In genomic region chr15:69607101-69607500, GRCh38 we compare ENCODE assay signal across 14 cellular contexts.
DNase-seq lines count a peak whose midpoint lies in the region; ATAC-seq and TF ChIP-seq lines count a peak whose summit lies in the region.
"Had no signal": no experiment of that assay in that cellular context is flagged by ENCODE, and none has a peak within 500 bp of the region (broad histone marks: within the 10 kb centered on the region; RNA-seq: fewer than 3 reads in every experiment).

No MANE protein-coding gene starts in this region.

- no peaks in the 10 kb centered on the region for H3K9me3 Mint-ChIP-seq in activated naive CD8-positive, alpha-beta T cell treated with anti-CD3 and anti-CD28 coated beads, Interleukin-2, amount 50 U/mL, for 24 hours
- H3K9me3 Mint-ChIP-seq in glutamatergic neuron (ENCODE audit: unreplicated experiment): peaks cover 7% of the 10 kb centered on the region

- H3K27me3 ChIP-seq in heart left ventricle: no peaks in the 10 kb centered on the region
- H3K27me3 ChIP-seq in ascending aorta: no peaks in the 10 kb centered on the region
- no peaks in the 10 kb centered on the region for H3K27me3 ChIP-seq in upper lobe of right lung

- H3K4me3 ChIP-seq in heart left ventricle: no peak overlapping the region
- no peak overlapping the region for H3K4me3 ChIP-seq in ascending aorta
- H3K4me3 ChIP-seq in upper lobe of right lung: no peak overlapping the region
- H3K4me3 ChIP-seq: lung had no signal

- no peak for TF ChIP-seq CTCF in heart left ventricle (IDR thresholded peaks at IDR 0.05)
- TF ChIP-seq CTCF in ascending aorta (IDR thresholded peaks at IDR 0.05): no peak
- TF ChIP-seq CTCF in upper lobe of right lung (IDR thresholded peaks at IDR 0.05): no peak
- no peak for TF ChIP-seq CTCF in glutamatergic neuron (IDR thresholded peaks at IDR 0.05; ENCODE audit: partially characterized antibody, unreplicated experiment)

- no peak overlapping the region for H3K4me3 Mint-ChIP-seq in activated naive CD8-positive, alpha-beta T cell treated with anti-CD3 and anti-CD28 coated beads, Interleukin-2, amount 50 U/mL, for 24 hours
- H3K4me3 Mint-ChIP-seq in glutamatergic neuron (ENCODE audit: unreplicated experiment): no peak overlapping the region

- H3K9me3 ChIP-seq in heart left ventricle (no peaks in the 10 kb centered on the region), ascending aorta (no peaks in the 10 kb centered on the region), upper lobe of right lung (no peaks in the 10 kb centered on the region)
- H3K9me3 ChIP-seq: Caco-2 had no signal

- peaks cover 5% of the 10 kb centered on the region for H3K27me3 Mint-ChIP-seq in activated naive CD8-positive, alpha-beta T cell treated with anti-CD3 and anti-CD28 coated beads, Interleukin-2, amount 50 U/mL, for 24 hours
- peaks cover 6% of the 10 kb centered on the region for H3K27me3 Mint-ChIP-seq in glutamatergic neuron (ENCODE audit: unreplicated experiment)

- H3K4me1 ChIP-seq in heart left ventricle (peaks cover 0 to 25% (median 0%) of the 10 kb centered on the region in 12 donors), ascending aorta (peaks cover 4 to 15% of the 10 kb centered on the region in 2 donors), upper lobe of right lung (peaks cover 6% of the 10 kb centered on the region)
- H3K4me1 ChIP-seq: Caco-2 had no signal

- ATAC-seq in heart left ventricle (peak; percentile 18 to 64 (median 63)), upper lobe of right lung (peak; percentile 81)
- no peak for ATAC-seq in activated naive CD8-positive, alpha-beta T cell treated with anti-CD3 and anti-CD28 coated beads, Interleukin-2, amount 50 U/mL, for 24 hours

- TF ChIP-seq POLR2A in heart left ventricle (IDR thresholded peaks at IDR 0.05): no peak

- DNase-seq in heart left ventricle: peak in 1 of 5 donors; percentile 12
- DNase-seq in cardiac septum (ENCODE audit: low spot score): no peak
- DNase-seq in ascending aorta (ENCODE audit: low spot score in 2 of 2): peak in 1 of 2 donors; percentile 87
- DNase-seq in inferior parietal cortex (ENCODE audit: extremely low spot score): peak; percentile 54
- no peak for DNase-seq in upper lobe of right lung
- DNase-seq in HuH-7.5 (ENCODE audit: low spot score): no peak
- DNase-seq in activated naive CD8-positive, alpha-beta T cell treated with anti-CD3 and anti-CD28 coated beads, Interleukin-2, amount 50 U/mL, for 24 hours: no peak
- no peak for DNase-seq in glutamatergic neuron
- DNase-seq: activated CD4-positive, alpha-beta T cell treated with anti-CD3 and anti-CD28 coated beads, Interleukin-2, amount 50 U/mL, for 4 hours; Caco-2; NCI-H524 treated with DMSO at 0.1 percent for 48 hours; nucleus accumbens; T-helper 9 cell had no signal

- no peak overlapping the region for H3K27ac ChIP-seq in heart left ventricle
- H3K27ac ChIP-seq in ascending aorta: peak overlapping the region; percentile 68 to 70
- H3K27ac ChIP-seq in upper lobe of right lung: no peak overlapping the region

- no peak overlapping the region for H3K27ac Mint-ChIP-seq in activated naive CD8-positive, alpha-beta T cell treated with anti-CD3 and anti-CD28 coated beads, Interleukin-2, amount 50 U/mL, for 24 hours
- no peak overlapping the region for H3K27ac Mint-ChIP-seq in glutamatergic neuron (ENCODE audit: unreplicated experiment)

- intact Hi-C loops in heart left ventricle (cut with DNase I) (no loop called here), cardiac septum (cut with DNase I) (no loop called here), ascending aorta (cut with DNase I) (loop anchor here (1.0 kb wide), 1 partner anchor 12 kb away; no protein-coding TSS in a partner anchor), upper lobe of right lung (cut with DNase I) (no loop called here)

- peaks cover 14% of the 10 kb centered on the region for H3K4me1 Mint-ChIP-seq in activated naive CD8-positive, alpha-beta T cell treated with anti-CD3 and anti-CD28 coated beads, Interleukin-2, amount 50 U/mL, for 24 hours
- no peaks in the 10 kb centered on the region for H3K4me1 Mint-ChIP-seq in glutamatergic neuron (ENCODE audit: low read depth, unreplicated experiment)

- no peaks in the 10 kb centered on the region for H3K36me3 Mint-ChIP-seq in activated naive CD8-positive, alpha-beta T cell treated with anti-CD3 and anti-CD28 coated beads, Interleukin-2, amount 50 U/mL, for 24 hours (ENCODE audit: low read depth)
- peaks cover 5% of the 10 kb centered on the region for H3K36me3 Mint-ChIP-seq in glutamatergic neuron (ENCODE audit: unreplicated experiment)

- H3K36me3 ChIP-seq in heart left ventricle (no peaks in the 10 kb centered on the region), ascending aorta (no peaks in the 10 kb centered on the region), upper lobe of right lung (no peaks in the 10 kb centered on the region)

- WGBS in heart left ventricle, 4 donors: 64 to 83% (median 76%) methylated on average over 9 of the region's 9 CpGs

Comparison
In these comparisons a context has a peak if more than half of its experiments do, and no peak if none do; other contexts are left out.
1. H3K27ac ChIP-seq: peak in ascending aorta (2 of 2); none in heart left ventricle (0 of 12) and upper lobe of right lung (single experiment).